Comparison of ENCODE assay signal across 24 cellular contexts in the genomic region with DNA sequence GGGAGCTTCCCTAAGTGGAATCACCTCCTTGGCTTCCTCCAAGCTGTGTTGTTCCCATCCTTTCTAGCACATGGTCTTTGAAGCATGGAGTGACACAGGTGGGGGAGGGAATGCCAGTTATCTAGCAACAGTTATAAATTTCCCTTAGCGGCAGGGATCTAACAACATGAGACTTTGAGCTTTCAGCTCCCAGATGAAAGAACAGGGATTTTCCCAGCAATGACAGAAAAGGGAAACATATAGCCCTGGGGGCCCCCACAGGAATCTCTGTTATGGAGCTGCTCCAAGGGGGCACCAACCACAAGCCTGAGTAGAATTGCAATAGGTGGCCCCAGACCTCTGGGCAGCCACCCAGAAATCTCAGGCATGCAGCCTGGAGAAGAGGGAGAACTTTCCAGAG.
A peak's percentile ranks its signal among the peaks of the same experiment; 100 is the strongest.
DNase-seq lines count a peak whose midpoint lies in the region; ATAC-seq and TF ChIP-seq lines count a peak whose summit lies in the region.
"Had no signal": no experiment of that assay in that cellular context is flagged by ENCODE, and none has a peak within 500 bp of the region (broad histone marks: within the 10 kb centered on the region; RNA-seq: fewer than 3 reads in every experiment).

No MANE protein-coding gene starts in this region.

- no peak overlapping the region for H3K4me3 ChIP-seq in naive thymus-derived CD4-positive, alpha-beta T cell (ENCODE audit: low read length)
- no peak overlapping the region for H3K4me3 ChIP-seq in gastrocnemius medialis
- H3K4me3 ChIP-seq: esophagus squamous epithelium, heart left ventricle, PC-9 had no signal

- H3K4me3 Mint-ChIP-seq in nephron progenitor cell: no peak overlapping the region
- H3K4me3 Mint-ChIP-seq in naive thymus-derived CD4-positive, alpha-beta T cell: no peak overlapping the region
- H3K4me3 Mint-ChIP-seq: activated naive CD8-positive, alpha-beta T cell treated with anti-CD3 and anti-CD28 coated beads, Interleukin-2, amount 50 U/mL, for 24 hours; activated T-helper 17 cell treated with anti-CD3 and anti-CD28 coated beads, Interleukin-2, amount 50 U/mL, for 72 hours; CD8-positive, alpha-beta memory T cell; central memory CD8-positive, alpha-beta T cell; type B pancreatic cell had no signal

- no peaks in the 10 kb centered on the region for H3K4me1 ChIP-seq in naive thymus-derived CD4-positive, alpha-beta T cell (ENCODE audit: control insufficient read depth in 2 of 2, insufficient read depth in 2 of 2, low read length in 2 of 2)
- H3K4me1 ChIP-seq in gastrocnemius medialis: no peaks in the 10 kb centered on the region
- H3K4me1 ChIP-seq: esophagus squamous epithelium had no signal

- intact Hi-C loops in naive thymus-derived CD4-positive, alpha-beta T cell (cut with micrococcal nuclease): no loop called here
- intact Hi-C loops in gastrocnemius medialis (cut with DNase I; ENCODE audit: low total_unique reads): no loop called here

- CTCF ChIA-PET in naive thymus-derived CD4-positive, alpha-beta T cell (lab: Charles Lee): no interaction called here

- H3K36me3 ChIP-seq in naive thymus-derived CD4-positive, alpha-beta T cell (ENCODE audit: control insufficient read depth in 2 of 3, insufficient read depth in 3 of 3, low read length in 3 of 3): no peaks in the 10 kb centered on the region
- no peaks in the 10 kb centered on the region for H3K36me3 ChIP-seq in gastrocnemius medialis
- H3K36me3 ChIP-seq: esophagus squamous epithelium, heart left ventricle had no signal

- H3K27ac ChIP-seq in naive thymus-derived CD4-positive, alpha-beta T cell (ENCODE audit: low read depth, low read length): no peak overlapping the region
- no peak overlapping the region for H3K27ac ChIP-seq in gastrocnemius medialis
- H3K27ac ChIP-seq: esophagus squamous epithelium, heart left ventricle, PC-9 had no signal

- DNase-seq in Daoy (ENCODE audit: low read depth) (peak; percentile 55), SW480 (ENCODE audit: low spot score) (peak; percentile 75), glomerular visceral epithelial cell (ENCODE audit: extremely low spot score) (peak; percentile 96), nephron progenitor cell (no peak), gastrocnemius medialis (no peak), NCI-H128 (lab: John Stamatoyannopoulos, UW; ENCODE audit: unreplicated experiment) (no peak)
- no peak for DNase-seq in naive thymus-derived CD4-positive, alpha-beta T cell
- no peak for DNase-seq in activated naive CD4-positive, alpha-beta T cell (lab: John Stamatoyannopoulos, UW)
- DNase-seq: activated CD4-positive, CD25-positive, alpha-beta regulatory T cell treated with anti-CD3 and anti-CD28 coated beads, Interleukin-2, amount 50 U/mL, for 72 hours; activated naive CD8-positive, alpha-beta T cell treated with anti-CD3 and anti-CD28 coated beads, Interleukin-2, amount 50 U/mL, for 24 hours; CD8-positive, alpha-beta memory T cell; DND-41; effector CD8-positive, alpha-beta T cell; esophagus squamous epithelium; heart left ventricle; NCI-H2171; NCI-H82; PC-9; SK-N-SH; stimulated activated naive CD8-positive, alpha-beta T cell treated with anti-CD3 and anti-CD28 coated beads, Interleukin-15, Interleukin-2, amounts not matched to agents 100 U/mL and 50 U/mL, for 24 hours had no signal

- H3K27me3 Mint-ChIP-seq in nephron progenitor cell (ENCODE audit: low read depth, poor library complexity): peaks cover 5% of the 10 kb centered on the region
- peaks cover 6 to 32% (median 27%) of the 10 kb centered on the region in 5 donors for H3K27me3 Mint-ChIP-seq in naive thymus-derived CD4-positive, alpha-beta T cell

- in situ Hi-C loops in gastrocnemius medialis (cut with MboI; ENCODE audit: low sequenced_read_pairs in 4 of 4): no loop called here

- H3K27me3 ChIP-seq in naive thymus-derived CD4-positive, alpha-beta T cell (ENCODE audit: control insufficient read depth in 2 of 2, insufficient read depth in 2 of 2, low read length in 2 of 2): no peaks in the 10 kb centered on the region
- H3K27me3 ChIP-seq in gastrocnemius medialis: no peaks in the 10 kb centered on the region

- no peaks in the 10 kb centered on the region for H3K36me3 Mint-ChIP-seq in nephron progenitor cell (ENCODE audit: low read depth)
- H3K36me3 Mint-ChIP-seq in naive thymus-derived CD4-positive, alpha-beta T cell: no peaks in the 10 kb centered on the region
- H3K36me3 Mint-ChIP-seq: CD8-positive, alpha-beta memory T cell; type B pancreatic cell had no signal

- TF ChIP-seq CTCF in nephron progenitor cell (IDR thresholded peaks at IDR 0.05): no peak
- no peak for TF ChIP-seq CTCF in gastrocnemius medialis (IDR thresholded peaks at IDR 0.05 in 4 of 5, conservative IDR thresholded peaks at IDR 0.05 in 1 of 5)

- no peak for ATAC-seq in naive thymus-derived CD4-positive, alpha-beta T cell
- ATAC-seq in gastrocnemius medialis: no peak
- ATAC-seq: activated naive CD8-positive, alpha-beta T cell treated with anti-CD3 and anti-CD28 coated beads, Interleukin-2, amount 50 U/mL, for 24 hours; activated T-helper 17 cell treated with anti-CD3 and anti-CD28 coated beads, Interleukin-2, amount 50 U/mL, for 72 hours; HCT116; heart left ventricle; stimulated activated naive CD8-positive, alpha-beta T cell treated with anti-CD3 and anti-CD28 coated beads, Interleukin-15, Interleukin-2, amounts not matched to agents 100 U/mL and 50 U/mL, for 24 hours had no signal

- H3K9me3 ChIP-seq in naive thymus-derived CD4-positive, alpha-beta T cell (ENCODE audit: control insufficient read depth in 2 of 3, low read length in 3 of 3): no peaks in the 10 kb centered on the region
- no peaks in the 10 kb centered on the region for H3K9me3 ChIP-seq in gastrocnemius medialis
- H3K9me3 ChIP-seq: esophagus squamous epithelium, SK-N-SH had no signal

- POLR2A ChIA-PET in naive thymus-derived CD4-positive, alpha-beta T cell (lab: Charles Lee): no interaction called here

- H3K9me3 Mint-ChIP-seq in nephron progenitor cell: peaks cover 15% of the 10 kb centered on the region
- peaks cover 0 to 8% (median 0%) of the 10 kb centered on the region in 11 donors for H3K9me3 Mint-ChIP-seq in naive thymus-derived CD4-positive, alpha-beta T cell
- H3K9me3 Mint-ChIP-seq: activated naive CD8-positive, alpha-beta T cell treated with anti-CD3 and anti-CD28 coated beads, Interleukin-2, amount 50 U/mL, for 24 hours; activated T-helper 17 cell treated with anti-CD3 and anti-CD28 coated beads, Interleukin-2, amount 50 U/mL, for 72 hours; central memory CD8-positive, alpha-beta T cell; type B pancreatic cell had no signal

- peaks cover 31% of the 10 kb centered on the region for H3K4me1 Mint-ChIP-seq in nephron progenitor cell
- no peaks in the 10 kb centered on the region for H3K4me1 Mint-ChIP-seq in naive thymus-derived CD4-positive, alpha-beta T cell
- H3K4me1 Mint-ChIP-seq: activated naive CD8-positive, alpha-beta T cell treated with anti-CD3 and anti-CD28 coated beads, Interleukin-2, amount 50 U/mL, for 24 hours; activated T-helper 17 cell treated with anti-CD3 and anti-CD28 coated beads, Interleukin-2, amount 50 U/mL, for 72 hours; CD8-positive, alpha-beta memory T cell had no signal

- H3K27ac Mint-ChIP-seq in nephron progenitor cell: peak overlapping the region; percentile 43
- H3K27ac Mint-ChIP-seq in naive thymus-derived CD4-positive, alpha-beta T cell: no peak overlapping the region
- H3K27ac Mint-ChIP-seq: activated naive CD8-positive, alpha-beta T cell treated with anti-CD3 and anti-CD28 coated beads, Interleukin-2, amount 50 U/mL, for 24 hours; activated T-helper 17 cell treated with anti-CD3 and anti-CD28 coated beads, Interleukin-2, amount 50 U/mL, for 72 hours; CD8-positive, alpha-beta memory T cell; type B pancreatic cell had no signal

- TF ChIP-seq POLR2A in gastrocnemius medialis (IDR thresholded peaks at IDR 0.05): no peak

Comparison
In these comparisons a context has a peak if more than half of its experiments do, and no peak if none do; other contexts are left out.
1. DNase-seq: peak in Daoy (single experiment), SW480 (single experiment) and glomerular visceral epithelial cell (single experiment); none in nephron progenitor cell (single experiment), naive thymus-derived CD4-positive, alpha-beta T cell (0 of 9), gastrocnemius medialis (0 of 2), NCI-H128 (single experiment) and activated naive CD4-positive, alpha-beta T cell (0 of 4).